Comparison of ENCODE assay signal across 6 cellular contexts in genomic region chrX:48540480-48540879, GRCh38. TPM values are rescaled to one million over a fixed set of nuclear protein-coding genes. Genes with fewer than 3 reads are reported as not detected.
A peak's percentile ranks its signal among the peaks of the same experiment; 100 is the strongest.
DNase-seq lines count a peak whose midpoint lies in the region; ATAC-seq and TF ChIP-seq lines count a peak whose summit lies in the region.

No MANE protein-coding gene starts in this region.

- H3K27ac ChIP-seq in KMS-11 (peak overlapping the region; percentile 62), sigmoid colon (peak overlapping the region; percentile 88 to 91 (median 90))

- no peak overlapping the region for H2AFZ ChIP-seq in KMS-11 (ENCODE audit: low read depth)

- H4K20me1 ChIP-seq in KMS-11 (ENCODE audit: insufficient read depth), result no peaks in the 10 kb centered on the region

- H3K27ac Mint-ChIP-seq in chondrocyte (ENCODE audit: unreplicated experiment), result peak overlapping the region; percentile 93

- H3K4me3 Mint-ChIP-seq in chondrocyte (ENCODE audit: unreplicated experiment), result peak overlapping the region; percentile 79

- H3K4me1 ChIP-seq in KMS-11 (ENCODE audit: low read depth, poor library complexity, severe bottlenecking) (peaks cover 35% of the 10 kb centered on the region), sigmoid colon (peaks cover 0 to 11% (median 3%) of the 10 kb centered on the region in 4 donors), mucosa of descending colon (ENCODE audit: low read depth) (no peaks in the 10 kb centered on the region)

- H3K9me3 ChIP-seq in sigmoid colon, result no peaks in the 10 kb centered on the region
- H3K9me3 ChIP-seq in mucosa of descending colon, result no peaks in the 10 kb centered on the region

- peak overlapping the region; percentile 40 for H3K4me2 ChIP-seq in KMS-11

- H3K9me3 Mint-ChIP-seq in chondrocyte (ENCODE audit: low read depth), result peaks cover 4% of the 10 kb centered on the region

- no peak for DNase-seq in chondrocyte (ENCODE audit: low spot score)
- peak; percentile 41 for DNase-seq in sigmoid colon
- no peak for DNase-seq in GF-D8 (lab: John Stamatoyannopoulos, UW)
- no peak for DNase-seq in mucosa of descending colon

- intact Hi-C loops in sigmoid colon (cut with DNase I), result no loop called here
- intact Hi-C loops in mucosa of descending colon (cut with DNase I, micrococcal nuclease), result no loop called here

- 0 out of 2 replicates have a peak, but pooled peaks cover 4% of the 10 kb centered on the region for H3K79me2 ChIP-seq in KMS-11 (ENCODE audit: insufficient read depth, low read depth)

- no peak for TF ChIP-seq EP300 in sigmoid colon (IDR thresholded peaks at IDR 0.05)

- TF ChIP-seq POLR2A in sigmoid colon (IDR thresholded peaks at IDR 0.05), result no peak

- H3K9ac ChIP-seq in KMS-11, result peak overlapping the region; percentile 2; the same call in 1 of the 2 replicates

- no peak for TF ChIP-seq CTCF in KMS-11 (conservative IDR thresholded peaks at IDR 0.05; ENCODE audit: low read depth, low read length)
- TF ChIP-seq CTCF in chondrocyte (IDR thresholded peaks at IDR 0.05), result no peak
- no peak for TF ChIP-seq CTCF in sigmoid colon (IDR thresholded peaks at IDR 0.05)
- no peak for TF ChIP-seq CTCF in mucosa of descending colon (IDR thresholded peaks at IDR 0.05)

- no peaks in the 10 kb centered on the region for H3K27me3 Mint-ChIP-seq in chondrocyte (ENCODE audit: low read depth)

- 89 to 90% methylated on average over 7 of the region's 7 CpGs for WGBS in sigmoid colon, 2 donors

- no peaks in the 10 kb centered on the region for H3K27me3 ChIP-seq in KMS-11 (ENCODE audit: insufficient read depth, low read depth)
- peaks cover 0 to 3% (median 0%) of the 10 kb centered on the region in 3 donors for H3K27me3 ChIP-seq in sigmoid colon

- ATAC-seq in HG03432 (IDR thresholded peaks at IDR 0.05; ENCODE audit: unreplicated experiment), result no peak
- ATAC-seq in mucosa of descending colon, result no peak

- no peaks in the 10 kb centered on the region for H3K36me3 ChIP-seq in KMS-11 (ENCODE audit: insufficient read depth)
- peaks cover 0 to 14% (median 3%) of the 10 kb centered on the region in 4 donors for H3K36me3 ChIP-seq in sigmoid colon
- no peaks in the 10 kb centered on the region for H3K36me3 ChIP-seq in mucosa of descending colon (ENCODE audit: low read depth)

- peaks cover 16% of the 10 kb centered on the region for H3K4me1 Mint-ChIP-seq in chondrocyte (ENCODE audit: low read depth)

- H3K4me3 ChIP-seq in KMS-11 (IDR thresholded peaks at IDR 0.05; ENCODE audit: insufficient read depth, low read depth, low read length) (no peak overlapping the region), sigmoid colon (peak overlapping the region in 3 of 4 donors; percentile 64 to 70 (median 67)), mucosa of descending colon (no peak overlapping the region)

- H3K36me3 Mint-ChIP-seq in chondrocyte (ENCODE audit: low read depth), result peaks cover 4% of the 10 kb centered on the region

RNA-seq across cellular contexts. Expression of gene TBC1D25, which starts 1.0 kb away (rescaled TPM):
- total RNA-seq in chondrocyte (15.7 to 18.9 TPM (median 18.8 TPM) in 3 replicates), sigmoid colon (10 to 100 TPM; 10.4 to 14.6 (median 11.9) TPM), mucosa of descending colon (10 to 100 TPM in 2 of 3 donors, 1 to 10 TPM in 1; 8.6 to 14.6 (median 11.6) TPM)
- 1 to 10 TPM; 5.8 to 9.6 (median 7.8) TPM for polyA plus RNA-seq in sigmoid colon

RNA-seq across cellular contexts. Expression of gene EBP, which starts 18.9 kb away (rescaled TPM):
- total RNA-seq in chondrocyte, result 35.2 to 44.4 TPM (median 39.1 TPM) in 3 replicates
- total RNA-seq in sigmoid colon, result 10 to 100 TPM; 14.3 to 25.3 (median 18.6) TPM
- polyA plus RNA-seq in sigmoid colon, result 100 to 1,000 TPM in 1 of 3 donors, 10 to 100 TPM in 2; 47.4 to 310 (median 65.4) TPM
- total RNA-seq in mucosa of descending colon, result 100 to 1,000 TPM in 2 of 3 donors, 10 to 100 TPM in 1; 60.5 to 161 (median 158) TPM

RNA-seq across cellular contexts. Expression of gene PORCN, which starts 31.7 kb away (rescaled TPM):
- total RNA-seq in chondrocyte (10.8 to 23.1 TPM (median 12.5 TPM) in 3 replicates), sigmoid colon (10 to 100 TPM; 12.2 to 13.3 (median 12.9) TPM), mucosa of descending colon (1 to 10 TPM; 3.9 to 9.2 (median 6.3) TPM)
- polyA plus RNA-seq in sigmoid colon, result 1 to 10 TPM; 1.2 to 7.4 (median 3.2) TPM

RNA-seq across cellular contexts. Expression of gene RBM3, which starts 33.8 kb away (rescaled TPM):
- total RNA-seq in chondrocyte (224 to 303 TPM (median 283 TPM) in 3 replicates), sigmoid colon (100 to 1,000 TPM in 3 of 4 donors, 10 to 100 TPM in 1; 83.9 to 209 (median 143) TPM), mucosa of descending colon (100 to 1,000 TPM in 2 of 3 donors, 10 to 100 TPM in 1; 88.4 to 406 (median 123) TPM)
- polyA plus RNA-seq in sigmoid colon, result 100 to 1,000 TPM; 105 to 217 (median 185) TPM

RNA-seq across cellular contexts. Expression of gene WDR13, which starts 56.8 kb away (rescaled TPM):
- 87.7 to 92.9 TPM (median 92.3 TPM) in 3 replicates for total RNA-seq in chondrocyte
- 100 to 1,000 TPM in 3 of 4 donors, 10 to 100 TPM in 1; 99.9 to 132 (median 106) TPM for total RNA-seq in sigmoid colon
- polyA plus RNA-seq in sigmoid colon, result 100 to 1,000 TPM in 2 of 3 donors, 10 to 100 TPM in 1; 98.1 to 106 (median 103) TPM
- total RNA-seq in mucosa of descending colon, result 100 to 1,000 TPM; 124 to 139 (median 128) TPM

Comparison
In these comparisons a context has a peak if more than half of its experiments do, and no peak if none do; other contexts are left out.
1. H3K4me3 ChIP-seq: peak in sigmoid colon (3 of 4); none in KMS-11 (single experiment) and mucosa of descending colon (single experiment).